8 cellular contexts compared by ENCODE assay signal in the genomic region with DNA sequence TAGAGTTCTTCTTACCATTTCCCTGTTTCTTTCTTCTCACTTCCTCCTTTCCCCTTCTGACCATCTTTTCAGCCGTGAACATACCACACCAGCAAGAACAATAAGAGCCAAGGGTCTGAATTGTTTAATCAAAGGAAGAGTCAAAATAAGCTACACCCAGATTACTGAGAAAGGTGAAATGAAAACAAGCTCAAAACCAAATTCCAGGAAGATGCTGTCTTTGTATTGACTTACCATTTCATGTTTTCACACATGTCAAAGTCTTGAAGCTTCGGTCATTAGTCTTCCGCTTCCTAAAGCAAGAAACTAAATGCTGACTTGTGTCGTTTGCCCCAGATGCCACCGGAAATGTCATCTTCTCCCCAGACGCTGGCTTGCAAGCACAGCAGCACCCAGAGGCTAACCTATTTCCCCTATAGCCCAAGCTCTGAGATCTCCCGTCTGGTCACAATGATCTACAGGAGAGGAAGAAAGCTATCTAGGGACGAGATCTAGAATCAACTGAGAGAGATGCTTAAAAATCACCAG.
A peak's percentile ranks its signal among the peaks of the same experiment; 100 is the strongest.
DNase-seq lines count a peak whose midpoint lies in the region; ATAC-seq and TF ChIP-seq lines count a peak whose summit lies in the region.

No MANE protein-coding gene starts in this region.

- peaks cover 30% of the 10 kb centered on the region for H3K4me1 Mint-ChIP-seq in CD8-positive, alpha-beta T cell (ENCODE audit: low read depth)

- CTCF ChIA-PET in CD8-positive, alpha-beta T cell (lab: Charles Lee), result interaction anchor here (0.7 to 3.4 kb wide), 12 partner anchors 9 to 193 kb away, joined by 3 to 13 read pairs (median 3); no protein-coding TSS in a partner anchor

- no peaks in the 10 kb centered on the region for H3K9me3 ChIP-seq in CD8-positive, alpha-beta T cell (ENCODE audit: low read length)

- no peaks in the 10 kb centered on the region for H3K27me3 ChIP-seq in CD8-positive, alpha-beta T cell (ENCODE audit: insufficient read depth, low read length)

- TF ChIP-seq CTCF in CD8-positive, alpha-beta T cell (IDR thresholded peaks at IDR 0.05), result no peak
- TF ChIP-seq CTCF in foreskin fibroblast (IDR thresholded peaks at IDR 0.05; ENCODE audit: low read depth, low read length) (no peak), GM13977 (IDR thresholded peaks at IDR 0.05; ENCODE audit: extremely low read depth, insufficient read depth, missing control alignments) (no peak)

- POLR2A ChIA-PET in CD8-positive, alpha-beta T cell (lab: Charles Lee), result interaction anchor here (0.7 to 7.0 kb wide), 21 partner anchors 9 to 947 kb away, joined by 3 to 55 read pairs (median 5); a partner anchor contains a TSS

- peak overlapping the region; percentile 81 for H3K27ac ChIP-seq in CD8-positive, alpha-beta T cell (ENCODE audit: low read depth, low read length)

- ATAC-seq in CD8-positive, alpha-beta T cell, result peak; percentile 46
- peak; percentile 77 for ATAC-seq in GM21526 (IDR thresholded peaks at IDR 0.05; ENCODE audit: low FRiP score, unreplicated experiment)

- no peaks in the 10 kb centered on the region for H3K9me3 Mint-ChIP-seq in CD8-positive, alpha-beta T cell

- peaks cover 71% of the 10 kb centered on the region for H3K36me3 Mint-ChIP-seq in CD8-positive, alpha-beta T cell

- no peaks in the 10 kb centered on the region for H3K27me3 Mint-ChIP-seq in CD8-positive, alpha-beta T cell (ENCODE audit: low read depth)

- H3K27ac Mint-ChIP-seq in CD8-positive, alpha-beta T cell, result peak overlapping the region; percentile 96

- DNase-seq in CD8-positive, alpha-beta T cell, result peak; percentile 28 to 80 (median 66)
- DNase-seq in M059J (ENCODE audit: low read depth), result peak; percentile 25
- DNase-seq in activated T-cell treated with anti-CD3 and anti-CD28 coated beads for 24 hours (ENCODE audit: low read depth), result peak; percentile 69
- DNase-seq in medulla oblongata (ENCODE audit: extremely low spot score), result peak; percentile 84
- DNase-seq in HT-29 (ENCODE audit: low spot score), result no peak
- no peak for DNase-seq in foreskin fibroblast
- no peak for DNase-seq in GM13977 (ENCODE audit: low spot score)

- in situ Hi-C loops in GM13977 (cut with MboI; ENCODE audit: low pct_unique_long_range_greater_than_20kb, low sequenced_read_pairs, unreplicated experiment), result no loop called here

- intact Hi-C loops in CD8-positive, alpha-beta T cell (cut with DNase I, micrococcal nuclease), result loop anchor here (1.0 to 10.0 kb wide), 11 partner anchors 9 to 1221 kb away; a partner anchor contains a TSS

- H3K4me3 Mint-ChIP-seq in CD8-positive, alpha-beta T cell, result peak overlapping the region; percentile 95

- peak overlapping the region; percentile 80 for H3K4me3 ChIP-seq in CD8-positive, alpha-beta T cell (ENCODE audit: low read depth, low read length)
- no peak overlapping the region for H3K4me3 ChIP-seq in foreskin fibroblast (ENCODE audit: low read depth in 1 of 2, low read length in 2 of 2)

- H3K4me1 ChIP-seq in CD8-positive, alpha-beta T cell (ENCODE audit: insufficient read depth, low read length), result peaks cover 5% of the 10 kb centered on the region

- no peaks in the 10 kb centered on the region for H3K36me3 ChIP-seq in CD8-positive, alpha-beta T cell (ENCODE audit: insufficient read depth, low read length)

Comparison
In these comparisons a context has a peak if more than half of its experiments do, and no peak if none do; other contexts are left out.
1. DNase-seq: peak in CD8-positive, alpha-beta T cell (7 of 7), M059J (single experiment), activated T-cell treated with anti-CD3 and anti-CD28 coated beads for 24 hours (single experiment) and medulla oblongata (single experiment); none in HT-29 (single experiment), foreskin fibroblast (0 of 2) and GM13977 (single experiment).